ENCODE assay signal across 8 cellular contexts in genomic region chr12:131829795-131830334, GRCh38. TPM values are rescaled to one million over a fixed set of nuclear protein-coding genes. Genes with fewer than 3 reads are reported as not detected.
DNase-seq lines count a peak whose midpoint lies in the region; ATAC-seq lines count a peak whose summit lies in the region.

No MANE protein-coding gene starts in this region.

- H3K27ac ChIP-seq in HUES6 (ENCODE audit: low read depth, low read length) (no peak overlapping the region), duodenal mucosa (ENCODE audit: low read depth, low read length) (no peak overlapping the region)

- H3K4me1 ChIP-seq in HUES6 (ENCODE audit: control insufficient read depth, insufficient read depth, low read length) (peaks cover 14% of the 10 kb centered on the region), duodenal mucosa (ENCODE audit: control insufficient read depth in 1 of 2, insufficient read depth in 2 of 2, low read length in 2 of 2) (peaks cover 0 to 18% of the 10 kb centered on the region in 2 donors), mononuclear cell (ENCODE audit: insufficient read depth, low read length) (peaks cover 33% of the 10 kb centered on the region)

- peak; percentile 31 for DNase-seq in ACHN
- no peak for DNase-seq in epidermal melanocyte (ENCODE audit: insufficient read length, low spot score)
- DNase-seq in NCI-H226 = no peak

- H3K9me3 ChIP-seq in HUES6 (ENCODE audit: control insufficient read depth, insufficient read depth, low read depth, low read length) = no peaks in the 10 kb centered on the region
- no peaks in the 10 kb centered on the region for H3K9me3 ChIP-seq in duodenal mucosa (ENCODE audit: control insufficient read depth in 1 of 2, low read length in 2 of 2)
- no peaks in the 10 kb centered on the region for H3K9me3 ChIP-seq in mononuclear cell (ENCODE audit: low read depth, low read length)

- peaks cover 35% of the 10 kb centered on the region for H3K27me3 ChIP-seq in HUES6 (ENCODE audit: control insufficient read depth, insufficient read depth, low read length)
- peaks cover 29 to 39% of the 10 kb centered on the region in 2 donors for H3K27me3 ChIP-seq in duodenal mucosa (ENCODE audit: control insufficient read depth in 1 of 2, insufficient read depth in 2 of 2, low read length in 2 of 2)
- H3K27me3 ChIP-seq in mononuclear cell (ENCODE audit: insufficient read depth, low read length) = peaks cover 12% of the 10 kb centered on the region

- H3K9ac ChIP-seq in HUES6 (ENCODE audit: low read length) = peak overlapping the region; percentile 76
- H3K9ac ChIP-seq in duodenal mucosa (ENCODE audit: low read depth in 1 of 2, low read length in 2 of 2) = no peak overlapping the region

- ATAC-seq in GM18502 (IDR thresholded peaks at IDR 0.05; ENCODE audit: poor library complexity, unreplicated experiment) (no peak), HG03520 (IDR thresholded peaks at IDR 0.05; ENCODE audit: unreplicated experiment) (no peak)

- H3K4me3 ChIP-seq in HUES6 (ENCODE audit: low read depth, low read length) (peak overlapping the region; percentile 67), duodenal mucosa (ENCODE audit: low read depth in 1 of 2, low read length in 2 of 2) (peak overlapping the region; percentile 22 to 55), mononuclear cell (ENCODE audit: low read length) (peak overlapping the region; percentile 43)

- in situ Hi-C loops in ACHN (cut with HindIII; ENCODE audit: low pct_ligation_motif_present, low pct_unique_long_range_greater_than_20kb, low sequenced_read_pairs) = no loop called here

- no peaks in the 10 kb centered on the region for H3K36me3 ChIP-seq in HUES6 (ENCODE audit: control insufficient read depth, insufficient read depth, low read length)
- H3K36me3 ChIP-seq in duodenal mucosa (ENCODE audit: control insufficient read depth in 1 of 2, insufficient read depth in 2 of 2, low read length in 2 of 2) = no peaks in the 10 kb centered on the region

RNA-seq across cellular contexts. Expression of gene MMP17, which starts 1.7 kb away (rescaled TPM):
- total RNA-seq in mononuclear cell = 5.0 TPM
